Comparison of ENCODE assay signal across 24 cellular contexts in the genomic region with DNA sequence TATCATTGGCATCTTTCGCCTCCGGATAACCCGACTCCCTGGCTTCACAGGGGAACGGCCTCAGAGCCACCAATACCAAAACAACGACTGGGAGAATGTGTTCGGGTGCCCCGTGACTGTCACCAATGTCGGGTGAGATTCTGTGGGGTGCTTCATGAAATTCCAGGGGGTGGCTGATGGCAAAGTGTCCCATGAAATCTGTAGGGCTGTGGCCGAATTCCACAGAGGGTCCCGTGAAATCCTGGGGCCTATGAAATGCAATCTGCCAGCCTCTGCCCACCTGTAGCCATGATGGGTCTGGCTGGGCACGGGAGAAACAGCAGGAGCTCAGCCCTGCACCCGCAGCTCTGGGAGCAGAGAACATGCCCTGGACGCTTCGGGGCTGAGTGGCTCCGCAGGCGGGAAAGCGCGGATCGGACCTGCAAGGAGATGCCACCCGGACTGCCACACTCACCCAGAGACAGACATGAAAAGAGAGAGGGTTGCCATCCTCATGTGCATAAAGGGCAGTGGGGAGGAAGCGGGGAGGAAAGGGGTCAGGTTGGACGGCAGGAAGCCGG.
"Had no signal": no experiment of that assay in that cellular context is flagged by ENCODE, and none has a peak within 500 bp of the region (broad histone marks: within the 10 kb centered on the region; RNA-seq: fewer than 3 reads in every experiment).

No MANE protein-coding gene starts in this region.

- H3K27ac Mint-ChIP-seq: activated CD4-positive, alpha-beta memory T cell treated with anti-CD3 and anti-CD28 coated beads, Interleukin-2, amount 10 ng/mL, durations not matched to agents 7 days and 5 days; activated CD4-positive, alpha-beta T cell treated with anti-CD3 and anti-CD28 coated beads, Interleukin-2, amount 10 ng/mL, durations not matched to agents 7 days and 5 days; activated naive CD4-positive, alpha-beta T cell treated with anti-CD3 and anti-CD28 coated beads, Interleukin-2, amount 10 ng/mL, durations not matched to agents 7 days and 5 days; activated naive CD4-positive, alpha-beta T cell treated with anti-CD3 and anti-CD28 coated beads, Interleukin-2, amount 50 U/mL, for 72 hours; activated naive CD8-positive, alpha-beta T cell treated with anti-CD3 and anti-CD28 coated beads, Interleukin-2, amount 10 ng/mL, durations not matched to agents 7 days and 5 days; activated T-cell treated with anti-CD3 and anti-CD28 coated beads, Interleukin-2, amount 50 U/mL, for 24 hours; activated T-cell treated with anti-CD3 and anti-CD28 coated beads, Interleukin-2, amount 50 U/mL, for 72 hours; endodermal cell; WTC11 had no signal

- H3K9me3 Mint-ChIP-seq: activated CD4-positive, alpha-beta memory T cell treated with anti-CD3 and anti-CD28 coated beads, Interleukin-2, amount 10 ng/mL, durations not matched to agents 7 days and 5 days; activated CD4-positive, alpha-beta T cell treated with anti-CD3 and anti-CD28 coated beads, Interleukin-2, amount 10 ng/mL, durations not matched to agents 7 days and 5 days; activated naive CD4-positive, alpha-beta T cell treated with anti-CD3 and anti-CD28 coated beads, Interleukin-2, amount 50 U/mL, for 72 hours; activated naive CD8-positive, alpha-beta T cell treated with anti-CD3 and anti-CD28 coated beads, Interleukin-2, amount 10 ng/mL, durations not matched to agents 7 days and 5 days; activated T-cell treated with anti-CD3 and anti-CD28 coated beads, Interleukin-2, amount 50 U/mL, for 24 hours; activated T-cell treated with anti-CD3 and anti-CD28 coated beads, Interleukin-2, amount 50 U/mL, for 72 hours; endodermal cell; WTC11 had no signal

- ATAC-seq: activated naive CD4-positive, alpha-beta T cell treated with anti-CD3 and anti-CD28 coated beads, Interleukin-2, amount 50 U/mL, for 72 hours; activated T-cell treated with anti-CD3 and anti-CD28 coated beads, Interleukin-2, amount 50 U/mL, for 72 hours; esophagus mucosa; WTC11 had no signal

- H3K36me3 Mint-ChIP-seq: activated naive CD4-positive, alpha-beta T cell treated with anti-CD3 and anti-CD28 coated beads, Interleukin-2, amount 10 ng/mL, durations not matched to agents 7 days and 5 days; activated naive CD4-positive, alpha-beta T cell treated with anti-CD3 and anti-CD28 coated beads, Interleukin-2, amount 50 U/mL, for 72 hours; activated naive CD8-positive, alpha-beta T cell treated with anti-CD3 and anti-CD28 coated beads, Interleukin-2, amount 10 ng/mL, durations not matched to agents 7 days and 5 days; WTC11 had no signal

- DNase-seq: activated CD4-positive, alpha-beta memory T cell treated with anti-CD3 and anti-CD28 coated beads, Interleukin-2, amount 10 ng/mL, durations not matched to agents 7 days and 5 days; activated CD4-positive, alpha-beta T cell treated with anti-CD3 and anti-CD28 coated beads for 1 hour; activated CD4-positive, alpha-beta T cell treated with anti-CD3 and anti-CD28 coated beads for 4 hours; activated CD4-positive, alpha-beta T cell treated with anti-CD3 and anti-CD28 coated beads, Interleukin-2, amount 10 ng/mL, durations not matched to agents 7 days and 5 days; activated CD4-positive, alpha-beta T cell treated with anti-CD3 and anti-CD28 coated beads, Interleukin-2, amount 50 U/mL, for 4 hours; activated CD8-positive, alpha-beta memory T cell treated with anti-CD3 and anti-CD28 coated beads, Interleukin-2, amount 50 U/mL, for 48 hours; activated gamma-delta T cell; activated naive CD4-positive, alpha-beta T cell; activated naive CD4-positive, alpha-beta T cell treated with anti-CD3 and anti-CD28 coated beads, Interleukin-2, amount 10 ng/mL, durations not matched to agents 7 days and 5 days; activated naive CD8-positive, alpha-beta T cell treated with anti-CD3 and anti-CD28 coated beads, Interleukin-2, amount 10 ng/mL, durations not matched to agents 7 days and 5 days; activated T-cell treated with anti-CD3 and anti-CD28 coated beads for 4 hours; activated T-cell treated with anti-CD3 and anti-CD28 coated beads, Interleukin-2, amount 50 U/mL, for 24 hours; activated T-cell treated with anti-CD3 and anti-CD28 coated beads, Interleukin-2, amount 50 U/mL, for 72 hours; caudate nucleus; colonic mucosa; effector memory CD4-positive, alpha-beta T cell; endodermal cell; foreskin fibroblast; head of caudate nucleus; T-helper 2 cell had no signal

- H3K4me3 ChIP-seq: ascending aorta, colonic mucosa had no signal

- H3K4me1 ChIP-seq: ascending aorta, colonic mucosa had no signal

- H3K27me3 ChIP-seq: ascending aorta, colonic mucosa had no signal

- H3K27me3 Mint-ChIP-seq: activated CD4-positive, alpha-beta memory T cell treated with anti-CD3 and anti-CD28 coated beads, Interleukin-2, amount 10 ng/mL, durations not matched to agents 7 days and 5 days; activated CD4-positive, alpha-beta T cell treated with anti-CD3 and anti-CD28 coated beads, Interleukin-2, amount 10 ng/mL, durations not matched to agents 7 days and 5 days; activated naive CD4-positive, alpha-beta T cell treated with anti-CD3 and anti-CD28 coated beads, Interleukin-2, amount 10 ng/mL, durations not matched to agents 7 days and 5 days had no signal

- H3K4me1 Mint-ChIP-seq: activated CD4-positive, alpha-beta memory T cell treated with anti-CD3 and anti-CD28 coated beads, Interleukin-2, amount 10 ng/mL, durations not matched to agents 7 days and 5 days; activated CD4-positive, alpha-beta T cell treated with anti-CD3 and anti-CD28 coated beads, Interleukin-2, amount 10 ng/mL, durations not matched to agents 7 days and 5 days; activated naive CD4-positive, alpha-beta T cell treated with anti-CD3 and anti-CD28 coated beads, Interleukin-2, amount 10 ng/mL, durations not matched to agents 7 days and 5 days; activated naive CD8-positive, alpha-beta T cell treated with anti-CD3 and anti-CD28 coated beads, Interleukin-2, amount 10 ng/mL, durations not matched to agents 7 days and 5 days; WTC11 had no signal

- H3K36me3 ChIP-seq: ascending aorta, colonic mucosa had no signal

- H3K9me3 ChIP-seq: ascending aorta, colonic mucosa had no signal

- H3K27ac ChIP-seq: ascending aorta, colonic mucosa had no signal

- H3K4me3 Mint-ChIP-seq: activated CD4-positive, alpha-beta memory T cell treated with anti-CD3 and anti-CD28 coated beads, Interleukin-2, amount 10 ng/mL, durations not matched to agents 7 days and 5 days; activated CD4-positive, alpha-beta T cell treated with anti-CD3 and anti-CD28 coated beads, Interleukin-2, amount 10 ng/mL, durations not matched to agents 7 days and 5 days; activated naive CD4-positive, alpha-beta T cell treated with anti-CD3 and anti-CD28 coated beads, Interleukin-2, amount 10 ng/mL, durations not matched to agents 7 days and 5 days; activated naive CD8-positive, alpha-beta T cell treated with anti-CD3 and anti-CD28 coated beads, Interleukin-2, amount 10 ng/mL, durations not matched to agents 7 days and 5 days; activated T-cell treated with anti-CD3 and anti-CD28 coated beads, Interleukin-2, amount 50 U/mL, for 24 hours; activated T-cell treated with anti-CD3 and anti-CD28 coated beads, Interleukin-2, amount 50 U/mL, for 72 hours; endodermal cell; WTC11 had no signal
